Comparison of ENCODE assay signal across 31 cellular contexts in genomic region chr17:55605705-55606104, GRCh38.
"Had no signal": no experiment of that assay in that cellular context is flagged by ENCODE, and none has a peak within 500 bp of the region (broad histone marks: within the 10 kb centered on the region; RNA-seq: fewer than 3 reads in every experiment).

No MANE protein-coding gene starts in this region.

- H3K4me3 Mint-ChIP-seq: activated CD4-positive, alpha-beta memory T cell treated with anti-CD3 and anti-CD28 coated beads, Interleukin-2, amount 10 ng/mL, durations not matched to agents 7 days and 5 days; activated CD4-positive, alpha-beta T cell treated with anti-CD3 and anti-CD28 coated beads, Interleukin-2, amount 10 ng/mL, durations not matched to agents 7 days and 5 days; activated naive CD4-positive, alpha-beta T cell treated with anti-CD3 and anti-CD28 coated beads, Interleukin-2, amount 50 U/mL, for 24 hours; activated naive CD8-positive, alpha-beta T cell treated with anti-CD3 and anti-CD28 coated beads, Interleukin-2, amount 50 U/mL, for 24 hours; activated T-cell treated with anti-CD3 and anti-CD28 coated beads, Interleukin-2, amount 50 U/mL, for 24 hours; activated T-helper 17 cell treated with anti-CD3 and anti-CD28 coated beads, Interleukin-2, amount 50 U/mL, for 72 hours; central memory CD8-positive, alpha-beta T cell; dendritic cell treated with granulocyte-macrophage colony-stimulating factor and Interleukin-4, amounts not matched to agents 40 ng/mL and 50 ng/mL, for 4 days; natural killer cell; stimulated activated memory B cell treated with anti-CD40 and anti-IgM and Interleukin-4, amounts not matched to agents 10 μg/mL and 1 μg/mL and 100 μg/mL, for 72 hours; T-helper 17 cell had no signal

- H3K36me3 ChIP-seq: breast epithelium, esophagus muscularis mucosa, gastrocnemius medialis, left ventricle myocardium inferior, neutrophil, prostate gland, sigmoid colon, stomach, thyroid gland had no signal

- H3K27ac ChIP-seq: breast epithelium, esophagus muscularis mucosa, gastrocnemius medialis, left ventricle myocardium inferior, neutrophil, prostate gland, thyroid gland had no signal

- H3K4me2 ChIP-seq: smooth muscle cell had no signal

- H3K4me1 ChIP-seq: breast epithelium had no signal

- H3K4me1 Mint-ChIP-seq: activated CD4-positive, alpha-beta T cell treated with anti-CD3 and anti-CD28 coated beads, Interleukin-2, amount 10 ng/mL, durations not matched to agents 7 days and 5 days; activated naive CD4-positive, alpha-beta T cell treated with anti-CD3 and anti-CD28 coated beads, Interleukin-2, amount 50 U/mL, for 24 hours; activated naive CD8-positive, alpha-beta T cell treated with anti-CD3 and anti-CD28 coated beads, Interleukin-2, amount 50 U/mL, for 24 hours; activated T-helper 17 cell treated with anti-CD3 and anti-CD28 coated beads, Interleukin-2, amount 50 U/mL, for 72 hours; central memory CD8-positive, alpha-beta T cell; natural killer cell; stimulated activated memory B cell treated with anti-CD40 and anti-IgM and Interleukin-4, amounts not matched to agents 10 μg/mL and 1 μg/mL and 100 μg/mL, for 72 hours had no signal

- H3K9me3 Mint-ChIP-seq: activated CD4-positive, alpha-beta memory T cell treated with anti-CD3 and anti-CD28 coated beads, Interleukin-2, amount 10 ng/mL, durations not matched to agents 7 days and 5 days; activated CD4-positive, alpha-beta T cell treated with anti-CD3 and anti-CD28 coated beads, Interleukin-2, amount 10 ng/mL, durations not matched to agents 7 days and 5 days; activated naive CD4-positive, alpha-beta T cell treated with anti-CD3 and anti-CD28 coated beads, Interleukin-2, amount 50 U/mL, for 24 hours; activated naive CD8-positive, alpha-beta T cell treated with anti-CD3 and anti-CD28 coated beads, Interleukin-2, amount 50 U/mL, for 24 hours; activated T-helper 17 cell treated with anti-CD3 and anti-CD28 coated beads, Interleukin-2, amount 50 U/mL, for 72 hours; central memory CD8-positive, alpha-beta T cell; dendritic cell treated with granulocyte-macrophage colony-stimulating factor and Interleukin-4, amounts not matched to agents 40 ng/mL and 50 ng/mL, for 4 days; stimulated activated memory B cell treated with anti-CD40 and anti-IgM and Interleukin-4, amounts not matched to agents 10 μg/mL and 1 μg/mL and 100 μg/mL, for 72 hours had no signal

- ATAC-seq: activated naive CD8-positive, alpha-beta T cell treated with anti-CD3 and anti-CD28 coated beads, Interleukin-2, amount 50 U/mL, for 24 hours; activated T-helper 17 cell treated with anti-CD3 and anti-CD28 coated beads, Interleukin-2, amount 50 U/mL, for 72 hours; natural killer cell; stimulated activated memory B cell treated with anti-CD40 and anti-IgM and Interleukin-4, amounts not matched to agents 10 μg/mL and 1 μg/mL and 100 μg/mL, for 72 hours; T-helper 17 cell had no signal

- H3K9me3 ChIP-seq: breast epithelium, gastrocnemius medialis, neutrophil, prostate gland, sigmoid colon, thyroid gland had no signal

- H3K27ac Mint-ChIP-seq: activated CD4-positive, alpha-beta memory T cell treated with anti-CD3 and anti-CD28 coated beads, Interleukin-2, amount 10 ng/mL, durations not matched to agents 7 days and 5 days; activated CD4-positive, alpha-beta T cell treated with anti-CD3 and anti-CD28 coated beads, Interleukin-2, amount 10 ng/mL, durations not matched to agents 7 days and 5 days; activated naive CD4-positive, alpha-beta T cell treated with anti-CD3 and anti-CD28 coated beads, Interleukin-2, amount 50 U/mL, for 24 hours; activated naive CD8-positive, alpha-beta T cell treated with anti-CD3 and anti-CD28 coated beads, Interleukin-2, amount 50 U/mL, for 24 hours; activated T-cell treated with anti-CD3 and anti-CD28 coated beads, Interleukin-2, amount 50 U/mL, for 24 hours; activated T-helper 17 cell treated with anti-CD3 and anti-CD28 coated beads, Interleukin-2, amount 50 U/mL, for 72 hours; dendritic cell treated with granulocyte-macrophage colony-stimulating factor and Interleukin-4, amounts not matched to agents 40 ng/mL and 50 ng/mL, for 4 days; natural killer cell; stimulated activated memory B cell treated with anti-CD40 and anti-IgM and Interleukin-4, amounts not matched to agents 10 μg/mL and 1 μg/mL and 100 μg/mL, for 72 hours; T-helper 17 cell had no signal

- H3K4me3 ChIP-seq: breast epithelium, esophagus muscularis mucosa, gastrocnemius medialis, left ventricle myocardium inferior, prostate gland, sigmoid colon, smooth muscle cell, stomach, thyroid gland had no signal

- DNase-seq: activated CD4-positive, alpha-beta memory T cell treated with anti-CD3 and anti-CD28 coated beads, Interleukin-2, amount 10 ng/mL, durations not matched to agents 7 days and 5 days; activated CD4-positive, alpha-beta T cell treated with anti-CD3 and anti-CD28 coated beads, Interleukin-2, amount 10 ng/mL, durations not matched to agents 7 days and 5 days; activated CD4-positive, CD25-positive, alpha-beta regulatory T cell treated with anti-CD3 and anti-CD28 coated beads, Interleukin-2, amount 50 U/mL, for 72 hours; activated CD8-positive, alpha-beta memory T cell treated with anti-CD3 and anti-CD28 coated beads, Interleukin-2, amount 50 U/mL, for 48 hours; activated gamma-delta T cell treated with Interleukin-2 at 50 U/mL for 16 hours; activated naive CD8-positive, alpha-beta T cell treated with anti-CD3 and anti-CD28 coated beads, Interleukin-2, amount 50 U/mL, for 24 hours; activated T-cell treated with anti-CD3 and anti-CD28 coated beads, Interleukin-2, amount 50 U/mL, for 24 hours; gastrocnemius medialis; glutamatergic neuron; left ventricle myocardium inferior; mammary epithelial cell; midbrain; natural killer cell; sigmoid colon; stimulated activated CD4-positive, alpha-beta T cell treated with anti-CD3 and anti-CD28 coated beads, Interleukin-1b, Interleukin-23, amount 100 ng/mL, for 48 hours; stimulated activated CD4-positive, alpha-beta T cell treated with anti-CD3 and anti-CD28 coated beads, Interleukin-4, amount 100 ng/mL, for 4 hours; stimulated activated CD8-positive, alpha-beta memory T cell treated with anti-CD3 and anti-CD28 coated beads, Interleukin-4, amount 100 ng/mL, for 48 hours; stomach; T-helper 17 cell; T1000 had no signal

- H3K27me3 ChIP-seq: breast epithelium, esophagus muscularis mucosa, gastrocnemius medialis, neutrophil, sigmoid colon, thyroid gland had no signal

- H3K36me3 Mint-ChIP-seq: activated naive CD4-positive, alpha-beta T cell treated with anti-CD3 and anti-CD28 coated beads, Interleukin-2, amount 50 U/mL, for 24 hours; natural killer cell; stimulated activated memory B cell treated with anti-CD40 and anti-IgM and Interleukin-4, amounts not matched to agents 10 μg/mL and 1 μg/mL and 100 μg/mL, for 72 hours had no signal
